ENCODE assay signal across 30 cellular contexts in genomic region chr3:123153821-123154323, GRCh38. TPM values are rescaled to one million over a fixed set of nuclear protein-coding genes. Genes with fewer than 3 reads are reported as not detected.
DNase-seq lines count a peak whose midpoint lies in the region; ATAC-seq and TF ChIP-seq lines count a peak whose summit lies in the region.
"Had no signal": no experiment of that assay in that cellular context is flagged by ENCODE, and none has a peak within 500 bp of the region (broad histone marks: within the 10 kb centered on the region; RNA-seq: fewer than 3 reads in every experiment).

No MANE protein-coding gene starts in this region.

- no peaks in the 10 kb centered on the region for H3K9me3 ChIP-seq in Peyer's patch
- H3K9me3 ChIP-seq: esophagus muscularis mucosa had no signal

- no peak for ATAC-seq in left lobe of liver
- ATAC-seq in HG03159 (IDR thresholded peaks at IDR 0.05; ENCODE audit: unreplicated experiment) = no peak
- ATAC-seq: activated T-cell treated with anti-CD3 and anti-CD28 coated beads, Interleukin-2, amount 50 U/mL, for 72 hours; stimulated activated effector memory CD8-positive, alpha-beta T cell treated with anti-CD3 and anti-CD28 coated beads, Interleukin-12 subunit alpha, Interleukin-12 subunit beta, amount 100 ng/mL, for 72 hours had no signal

- no peak for TF ChIP-seq POLR2A in Peyer's patch (IDR thresholded peaks at IDR 0.05)

- H3K27ac ChIP-seq in VCaP (peak overlapping the region; percentile 86), substantia nigra (ENCODE audit: low read depth, low read length, poor library complexity, severe bottlenecking) (peak overlapping the region; percentile 31), Peyer's patch (no peak overlapping the region)
- H3K27ac ChIP-seq: 22Rv1, esophagus muscularis mucosa, HL-60, KMS-11, PC-9 had no signal

- no peaks in the 10 kb centered on the region for H3K27me3 ChIP-seq in Peyer's patch
- H3K27me3 ChIP-seq: esophagus muscularis mucosa had no signal

- no peak for TF ChIP-seq CTCF in VCaP (conservative IDR thresholded peaks at IDR 0.05)
- no peak for TF ChIP-seq CTCF in Peyer's patch (IDR thresholded peaks at IDR 0.05)

- peaks cover 0 to 44% (median 0%) of the 10 kb centered on the region in 3 donors for H3K36me3 ChIP-seq in Peyer's patch

- DNase-seq in NCI-H82 (lab: John Stamatoyannopoulos, UW) (peak; percentile 66), NCI-H82 treated with DMSO at 0.1 percent for 48 hours (lab: John Stamatoyannopoulos, UW; ENCODE audit: unreplicated experiment) (no peak), left lobe of liver (ENCODE audit: low spot score) (peak; percentile 37), substantia nigra (lab: John Stamatoyannopoulos, UW) (no peak), Peyer's patch (no peak)
- no peak for DNase-seq in activated effector memory CD4-positive, alpha-beta T cell treated with anti-CD3 and anti-CD28 coated beads, Interleukin-2, amount 50 U/mL, for 16 hours
- DNase-seq: activated CD4-positive, alpha-beta T cell treated with anti-CD3 and anti-CD28 coated beads for 48 hours; activated naive CD4-positive, alpha-beta T cell treated with Interleukin-2 at 50 U/mL for 16 hours; activated T-cell treated with anti-CD3 and anti-CD28 coated beads, Interleukin-2, amount 50 U/mL, for 72 hours; CD4-positive, alpha-beta memory T cell; central memory CD4-positive, alpha-beta T cell; EL; foreskin fibroblast; MM.1S; naive thymus-derived CD4-positive, alpha-beta T cell; NCI-H2029; NCI-H524 treated with DMSO at 0.1 percent for 48 hours; NK-92 treated with Interleukin-12 subunit alpha and Interleukin-12 subunit beta, amount 100 ng/mL, for 24 hours; PC-9; Right ventricle myocardium superior; stimulated activated CD4-positive, alpha-beta T cell treated with anti-CD3 and anti-CD28 coated beads, Interleukin-15, amount 100 ng/mL, for 24 hours; stimulated activated CD4-positive, alpha-beta T cell treated with anti-CD3 and anti-CD28 coated beads, Interleukin-4, amount 100 ng/mL, for 4 hours; SW 1271 had no signal

- no peaks in the 10 kb centered on the region for H3K4me1 ChIP-seq in Peyer's patch
- H3K4me1 ChIP-seq: esophagus muscularis mucosa had no signal

- no peak overlapping the region for H3K4me3 ChIP-seq in Peyer's patch
- H3K4me3 ChIP-seq: esophagus muscularis mucosa, PC-9 had no signal

RNA-seq across cellular contexts. Expression of gene SEC22A, which starts 47.9 kb away (rescaled TPM):
- total RNA-seq in left lobe of liver (7.7 TPM), Peyer's patch (10 to 100 TPM in 3 of 4 donors, 1 to 10 TPM in 1; 9.9 to 21.7 (median 16.5) TPM)

Comparison
In these comparisons a context has a peak if more than half of its experiments do, and no peak if none do; other contexts are left out.
1. DNase-seq: peak in NCI-H82 (single experiment) and left lobe of liver (single experiment); none in NCI-H82 treated with DMSO at 0.1 percent for 48 hours (single experiment), substantia nigra (0 of 49), activated effector memory CD4-positive, alpha-beta T cell treated with anti-CD3 and anti-CD28 coated beads, Interleukin-2, amount 50 U/mL, for 16 hours (single experiment) and Peyer's patch (0 of 3).
2. H3K27ac ChIP-seq: peak in VCaP (single experiment) and substantia nigra (single experiment); none in Peyer's patch (0 of 4).